Comparison of ENCODE assay signal across 17 cellular contexts in genomic region chr3:69504232-69504631, GRCh38.
DNase-seq lines count a peak whose midpoint lies in the region; ATAC-seq, FAIRE-seq and TF ChIP-seq lines count a peak whose summit lies in the region.
"Had no signal": no experiment of that assay in that cellular context is flagged by ENCODE, and none has a peak within 500 bp of the region (broad histone marks: within the 10 kb centered on the region; RNA-seq: fewer than 3 reads in every experiment).

No MANE protein-coding gene starts in this region.

- FAIRE-seq in urothelium cell line (lab: Jason Lieb, UNC): no peak
- FAIRE-seq: K562 had no signal

- H3K79me2 ChIP-seq in mammary epithelial cell (ENCODE audit: insufficient read depth, low read length): peaks cover 85% of the 10 kb centered on the region

- CTCF ChIA-PET in MCF 10A (lab: Yijun Ruan, JAX): interaction anchor here (0.6 kb wide), 1 partner anchor 80 kb away, joined by 3 read pairs; no protein-coding TSS in a partner anchor
- CTCF ChIA-PET in mammary epithelial cell (lab: Charles Lee; ENCODE audit: low non-redundant PET): no interaction called here

- no peak overlapping the region for H3K27ac ChIP-seq in breast epithelium
- no peak overlapping the region for H3K27ac ChIP-seq in mammary epithelial cell (ENCODE audit: insufficient read depth, low read depth, low read length)
- no peak overlapping the region for H3K27ac ChIP-seq in testis
- H3K27ac ChIP-seq: 22Rv1 had no signal

- POLR2A ChIA-PET in MCF 10A (lab: Yijun Ruan, JAX): interaction anchor here (1.9 kb wide), 1 partner anchor 38 kb away, joined by 6 read pairs; no protein-coding TSS in a partner anchor

- H4K20me1 ChIP-seq in mammary epithelial cell (ENCODE audit: insufficient read depth, low read length): no peaks in the 10 kb centered on the region

- H3K4me1 ChIP-seq in breast epithelium (no peaks in the 10 kb centered on the region), mammary epithelial cell (ENCODE audit: insufficient read depth, low read length) (peaks cover 27% of the 10 kb centered on the region), testis (peaks cover 6% of the 10 kb centered on the region)

- H3K36me3 ChIP-seq in breast epithelium: no peaks in the 10 kb centered on the region
- no peaks in the 10 kb centered on the region for H3K36me3 ChIP-seq in mammary epithelial cell (ENCODE audit: insufficient read depth, low read length)
- H3K36me3 ChIP-seq in testis (ENCODE audit: low read depth, missing control alignments): no peaks in the 10 kb centered on the region

- BruUV-seq in MCF 10A (replicated peaks; lab: Mats Ljungman, UMichigan): no TSS peak
- BruUV-seq in mammary epithelial cell (replicated peaks; lab: Mats Ljungman, UMichigan): no TSS peak

- in situ Hi-C loops in mammary epithelial cell (cut with MboI; ENCODE audit: low sequenced_read_pairs in 2 of 2): no loop called here

- intact Hi-C loops in MCF 10A (cut with micrococcal nuclease) (no loop called here), breast epithelium (cut with DNase I; ENCODE audit: low total_unique reads) (no loop called here), mammary epithelial cell (cut with micrococcal nuclease) (no loop called here), testis (cut with DNase I; ENCODE audit: low total_unique reads) (no loop called here)

- H3K36me3 Mint-ChIP-seq in MCF 10A (ENCODE audit: insufficient read depth, unreplicated experiment): no peaks in the 10 kb centered on the region
- H3K36me3 Mint-ChIP-seq: CD4-positive, CD25-positive, alpha-beta regulatory T cell had no signal

- H3K9me3 Mint-ChIP-seq in MCF 10A (ENCODE audit: unreplicated experiment): no peaks in the 10 kb centered on the region

- TF ChIP-seq POLR2A in breast epithelium (IDR thresholded peaks at IDR 0.05) (no peak), testis (IDR thresholded peaks at IDR 0.05) (no peak)

- no peak overlapping the region for H3K4me3 Mint-ChIP-seq in MCF 10A (ENCODE audit: unreplicated experiment)
- H3K4me3 Mint-ChIP-seq: B cell; CD4-positive, CD25-positive, alpha-beta regulatory T cell had no signal

- 13% methylated on average over 3 of the region's 3 CpGs for WGBS in mammary epithelial cell (ENCODE audit: low coverage, missing lambda C conversion rate)
- WGBS in testis, 2 donors: 86 to 87% methylated on average over 3 of the region's 3 CpGs

- peaks cover 24% of the 10 kb centered on the region for H3K4me1 Mint-ChIP-seq in MCF 10A (ENCODE audit: insufficient read depth, unreplicated experiment)
- H3K4me1 Mint-ChIP-seq: B cell; CD4-positive, CD25-positive, alpha-beta regulatory T cell had no signal

- DNase-seq in MCF 10A (ENCODE audit: unreplicated experiment) (peak; percentile 14), breast epithelium (ENCODE audit: low spot score in 2 of 2) (no peak), mammary epithelial cell (peak; percentile 26), fibroblast of villous mesenchyme (ENCODE audit: low read depth) (peak; percentile 28), urothelium cell line (ENCODE audit: low spot score) (peak; percentile 19), testis (no peak), NCI-H748 treated with DMSO at 0.1 percent for 48 hours (lab: John Stamatoyannopoulos, UW) (no peak)
- DNase-seq: CD4-positive, CD25-positive, alpha-beta regulatory T cell; NCI-H1048; NCI-H146; NCI-H2081; NCI-H774 had no signal

- no peak overlapping the region for H3K4me3 ChIP-seq in breast epithelium
- no peak overlapping the region for H3K4me3 ChIP-seq in mammary epithelial cell (replicated peaks in 1 of 3; ENCODE audit: insufficient read depth in 1 of 3, low read depth in 2 of 3, low read length in 3 of 3)
- no peak overlapping the region for H3K4me3 ChIP-seq in fibroblast of villous mesenchyme (ENCODE audit: low read depth, low read length)
- H3K4me3 ChIP-seq in testis: no peak overlapping the region
- H3K4me3 ChIP-seq: K562 had no signal

- dilution Hi-C loops in mammary epithelial cell (cut with HindIII; ENCODE audit: low sequenced_read_pairs): no loop called here

- H3K4me2 ChIP-seq in mammary epithelial cell (ENCODE audit: insufficient read depth, low read depth, low read length): peak overlapping the region; percentile 37

- H3K9me3 ChIP-seq in breast epithelium (no peaks in the 10 kb centered on the region), mammary epithelial cell (replicated peaks; ENCODE audit: insufficient read depth, low read length) (no peaks in the 10 kb centered on the region), testis (no peaks in the 10 kb centered on the region)

- no peak overlapping the region for H3K9ac ChIP-seq in mammary epithelial cell (ENCODE audit: insufficient read depth, low read length)

- H3K27me3 ChIP-seq in breast epithelium (no peaks in the 10 kb centered on the region), mammary epithelial cell (ENCODE audit: insufficient read depth, low read length) (no peaks in the 10 kb centered on the region), testis (no peaks in the 10 kb centered on the region)

- H2AFZ ChIP-seq in mammary epithelial cell (ENCODE audit: low read depth, low read length): no peak overlapping the region

- no peak for TF ChIP-seq CTCF in MCF 10A (IDR thresholded peaks at IDR 0.05; ENCODE audit: unreplicated experiment)
- TF ChIP-seq CTCF in breast epithelium (IDR thresholded peaks at IDR 0.05): no peak
- TF ChIP-seq CTCF in mammary epithelial cell (conservative IDR thresholded peaks at IDR 0.05 in 1 of 2, IDR thresholded peaks at IDR 0.05 in 1 of 2; ENCODE audit: extremely low read depth in 1 of 2, insufficient read depth in 1 of 2, low read depth in 1 of 2, low read length in 2 of 2): no peak
- no peak for TF ChIP-seq CTCF in fibroblast of villous mesenchyme (IDR thresholded peaks at IDR 0.05; ENCODE audit: insufficient read depth, low read depth, low read length)
- no peak for TF ChIP-seq CTCF in testis (IDR thresholded peaks at IDR 0.05)

- H3K27ac Mint-ChIP-seq in MCF 10A (ENCODE audit: low read depth, unreplicated experiment): peak overlapping the region; percentile 54
- H3K27ac Mint-ChIP-seq: B cell; CD4-positive, CD25-positive, alpha-beta regulatory T cell had no signal

- no peak for ATAC-seq in GM19351 (IDR thresholded peaks at IDR 0.05; ENCODE audit: unreplicated experiment)
- ATAC-seq: K562, Right ventricle myocardium inferior had no signal

- H3K27me3 Mint-ChIP-seq in MCF 10A (ENCODE audit: insufficient read depth, unreplicated experiment): no peaks in the 10 kb centered on the region
- H3K27me3 Mint-ChIP-seq: CD4-positive, CD25-positive, alpha-beta regulatory T cell had no signal

Comparison
In these comparisons a context has a peak if more than half of its experiments do, and no peak if none do; other contexts are left out.
1. DNase-seq: peak in MCF 10A (single experiment), mammary epithelial cell (single experiment), fibroblast of villous mesenchyme (single experiment) and urothelium cell line (single experiment); none in breast epithelium (0 of 2), testis (single experiment) and NCI-H748 treated with DMSO at 0.1 percent for 48 hours (single experiment).